Comparison of ENCODE assay signal across 8 cellular contexts in genomic region chr2:42569883-42570282, GRCh38. TPM values are rescaled to one million over a fixed set of nuclear protein-coding genes. Genes with fewer than 3 reads are reported as not detected.
DNase-seq lines count a peak whose midpoint lies in the region; ATAC-seq, FAIRE-seq and TF ChIP-seq lines count a peak whose summit lies in the region.

No MANE protein-coding gene starts in this region.

- H2AK5ac ChIP-seq in H1 (ENCODE audit: low read depth, low read length), result no peak overlapping the region
- H2AK5ac ChIP-seq in neuronal stem cell (ENCODE audit: low read depth, low read length), result no peak overlapping the region

- FAIRE-seq in H1 (lab: Jason Lieb, UNC), result no peak

- H2BK12ac ChIP-seq in H1 (ENCODE audit: low read depth, low read length) (no peak overlapping the region), neuronal stem cell (ENCODE audit: low read length) (no peak overlapping the region)

- no peak overlapping the region for H3K4ac ChIP-seq in H1 (replicated peaks; ENCODE audit: insufficient read length, low read depth, low read length)
- no peak overlapping the region for H3K4ac ChIP-seq in neuronal stem cell (ENCODE audit: low read length)

- no peak overlapping the region for H2BK15ac ChIP-seq in H1 (ENCODE audit: low read length)
- H2BK15ac ChIP-seq in neuronal stem cell (ENCODE audit: low read length), result no peak overlapping the region

- H2AFZ ChIP-seq in DND-41 (ENCODE audit: low read depth, low read length), result no peak overlapping the region; the same call in 1 of the 2 replicates
- H2AFZ ChIP-seq in H1 (ENCODE audit: low read length), result no peak overlapping the region
- H2AFZ ChIP-seq in neuronal stem cell (ENCODE audit: low read length), result peak overlapping the region; percentile 92

- no peak for TF ChIP-seq CTCF in DND-41 (IDR thresholded peaks at IDR 0.05; ENCODE audit: borderline replicate concordance, extremely low read depth, low read length, poor library complexity, severe bottlenecking)
- TF ChIP-seq CTCF in H1 (IDR thresholded peaks at IDR 0.05; ENCODE audit: control extremely low read depth in 1 of 3, insufficient read depth in 1 of 3, low read depth in 1 of 3, low read length in 3 of 3), result no peak
- no peak for TF ChIP-seq CTCF in GM13976 (IDR thresholded peaks at IDR 0.05; ENCODE audit: borderline replicate concordance, control extremely low read depth, extremely low read depth, insufficient read depth, missing control alignments)

- H4K91ac ChIP-seq in H1 (replicated peaks; ENCODE audit: insufficient read length, low read length) (no peak overlapping the region), neuronal stem cell (ENCODE audit: low read depth, low read length, poor library complexity) (no peak overlapping the region)

- H3K23ac ChIP-seq in H1 (ENCODE audit: insufficient read length), result no peak overlapping the region
- no peak overlapping the region for H3K23ac ChIP-seq in neuronal stem cell (ENCODE audit: low read depth, low read length, poor library complexity)

- H3K4me2 ChIP-seq in DND-41 (ENCODE audit: insufficient read depth, low read length), result peak overlapping the region; percentile 74
- H3K4me2 ChIP-seq in H1 (ENCODE audit: insufficient read depth in 1 of 2, low read depth in 2 of 2, low read length in 2 of 2), result peak overlapping the region; percentile 83 to 95
- H3K4me2 ChIP-seq in neuronal stem cell (ENCODE audit: insufficient read depth, low read length, poor library complexity, severe bottlenecking), result peak overlapping the region; percentile 64

- H3K27me3 ChIP-seq in DND-41 (ENCODE audit: insufficient read depth, low read length, poor library complexity) (no peaks in the 10 kb centered on the region), H1 (replicated peaks in 1 of 4; ENCODE audit: control insufficient read depth in 3 of 4, extremely low read depth in 1 of 4, insufficient read depth in 3 of 4, low read length in 3 of 4) (no peaks in the 10 kb centered on the region), neuronal stem cell (ENCODE audit: control insufficient read depth in 3 of 3, insufficient read depth in 3 of 3, low read depth in 1 of 3, low read length in 3 of 3) (no peaks in the 10 kb centered on the region)

- peaks cover 47% of the 10 kb centered on the region for H3K79me2 ChIP-seq in DND-41 (ENCODE audit: insufficient read depth, low read length)
- peaks cover 11 to 55% of the 10 kb centered on the region in 2 experiments for H3K79me2 ChIP-seq in H1 (ENCODE audit: control insufficient read depth in 1 of 2, insufficient read depth in 2 of 2, low read length in 2 of 2)

- H3K36me3 ChIP-seq in DND-41 (ENCODE audit: insufficient read depth, low read length) (peaks cover 18% of the 10 kb centered on the region), H1 (ENCODE audit: control insufficient read depth in 2 of 4, insufficient read depth in 4 of 4, low read length in 3 of 4) (peaks cover 2 to 50% (median 20%) of the 10 kb centered on the region in 4 experiments; a peak in 6 of 8 replicates), neuronal stem cell (replicated peaks in 1 of 2; ENCODE audit: control insufficient read depth in 2 of 2, insufficient read depth in 2 of 2, low read length in 2 of 2) (peaks cover 0 to 33% of the 10 kb centered on the region in 2 donors)

- no peak for DNase-seq in DND-41
- DNase-seq in NCI-H2227 treated with DMSO at 0.1 percent for 48 hours (lab: John Stamatoyannopoulos, UW), result peak; percentile 32
- DNase-seq in H1 (ENCODE audit: low read depth in 1 of 2, low spot score in 2 of 2), result no peak
- DNase-seq in neuronal stem cell (ENCODE audit: low spot score), result no peak
- no peak for DNase-seq in GM13976 (ENCODE audit: low spot score)
- DNase-seq in NCI-H1436 (lab: John Stamatoyannopoulos, UW), result no peak

- ATAC-seq in DND-41 (ENCODE audit: insufficient read depth, low read depth) (no peak), HG02588 (IDR thresholded peaks at IDR 0.05; ENCODE audit: unreplicated experiment) (no peak), HG03378 (IDR thresholded peaks at IDR 0.05; ENCODE audit: unreplicated experiment) (no peak)

- H3K9me3 ChIP-seq in DND-41 (ENCODE audit: insufficient read depth, low read length, severe bottlenecking), result no peaks in the 10 kb centered on the region
- H3K9me3 ChIP-seq in H1 (ENCODE audit: insufficient read depth in 2 of 2, low read depth in 1 of 2, low read length in 1 of 2), result no peaks in the 10 kb centered on the region
- no peaks in the 10 kb centered on the region for H3K9me3 ChIP-seq in neuronal stem cell (replicated peaks in 1 of 2; ENCODE audit: control insufficient read depth in 2 of 2, insufficient read depth in 1 of 2, low read depth in 1 of 2, low read length in 2 of 2)

- 46% methylated on average over 4 of the region's 4 CpGs; no CpG with 5 or more reads in 1 of the 2 experiments for WGBS in H1 (ENCODE audit: extremely low coverage in 1 of 2, insufficient coverage in 1 of 2, insufficient read length in 1 of 2, insufficient replicate concordance in 2 of 2, low coverage in 1 of 2, low lambda C conversion rate in 2 of 2, missing lambda C conversion rate in 1 of 2), 2 experiments
- no CpG with 5 or more reads among the region's 4 CpGs for WGBS in neuronal stem cell (ENCODE audit: extremely low coverage in 2 of 2, insufficient read length in 2 of 2, insufficient replicate concordance in 1 of 2), 2 donors

- CTCF ChIA-PET in H1 (lab: Charles Lee; ENCODE audit: partially characterized antibody), result interaction anchor here (0.7 to 2.3 kb wide), 5 partner anchors 15 to 113 kb away, joined by 3 to 9 read pairs (median 4); no protein-coding TSS in a partner anchor

- no peak for TF ChIP-seq RAD21 in H1 (IDR thresholded peaks at IDR 0.05 in 1 of 2, conservative IDR thresholded peaks at IDR 0.05 in 1 of 2; ENCODE audit: low read depth in 2 of 2, low read length in 2 of 2)

- peak overlapping the region; percentile 86 for H4K5ac ChIP-seq in H1 (ENCODE audit: insufficient read length, low read depth, low read length)

- H4K20me1 ChIP-seq in DND-41 (ENCODE audit: insufficient read depth, low read length), result no peaks in the 10 kb centered on the region; the same call in 1 of the 2 replicates
- H4K20me1 ChIP-seq in H1 (replicated peaks in 1 of 2; ENCODE audit: control insufficient read depth in 1 of 2, insufficient read depth in 2 of 2, low read length in 2 of 2), result no peaks in the 10 kb centered on the region

- H4K8ac ChIP-seq in H1 (ENCODE audit: extremely low read depth, insufficient read depth, low read length) (no peak overlapping the region), neuronal stem cell (ENCODE audit: low read depth, low read length) (no peak overlapping the region)

- H3K4me1 ChIP-seq in DND-41 (ENCODE audit: insufficient read depth, low read length), result peaks cover 63% of the 10 kb centered on the region
- peaks cover 6 to 14% (median 11%) of the 10 kb centered on the region in 4 experiments for H3K4me1 ChIP-seq in H1 (replicated peaks in 1 of 4; ENCODE audit: control insufficient read depth in 3 of 4, insufficient read depth in 4 of 4, low read length in 3 of 4)
- H3K4me1 ChIP-seq in neuronal stem cell (ENCODE audit: control insufficient read depth in 2 of 2, insufficient read depth in 1 of 2, low read depth in 1 of 2, low read length in 2 of 2), result peaks cover 6 to 12% of the 10 kb centered on the region in 2 donors

- peak overlapping the region; percentile 79 for H3K9ac ChIP-seq in DND-41 (ENCODE audit: low read depth, low read length)
- H3K9ac ChIP-seq in H1 (replicated peaks in 1 of 4; ENCODE audit: extremely low read depth in 1 of 4, low read depth in 3 of 4, low read length in 3 of 4), result peak overlapping the region in 3 of 4 experiments; percentile 9 to 79 (median 13); a peak in 3 of 7 replicates
- no peak overlapping the region for H3K9ac ChIP-seq in neuronal stem cell (ENCODE audit: low read depth, low read length, poor library complexity)

- TF ChIP-seq POLR2A in H1 (IDR thresholded peaks at IDR 0.05; ENCODE audit: control extremely low read depth in 1 of 2, low read depth in 2 of 2, low read length in 2 of 2), result no peak

- POLR2A ChIA-PET in H1 (lab: Charles Lee; ENCODE audit: partially characterized antibody), result interaction anchor here (1.1 to 1.9 kb wide), 2 partner anchors 8 to 54 kb away, joined by 3 to 6 read pairs; no protein-coding TSS in a partner anchor

- H2BK5ac ChIP-seq in H1 (ENCODE audit: low read depth, low read length) (no peak overlapping the region), neuronal stem cell (ENCODE audit: low read length) (no peak overlapping the region)

- H2BK20ac ChIP-seq in H1 (ENCODE audit: low read length), result no peak overlapping the region

- in situ Hi-C loops in GM13976 (cut with MboI; ENCODE audit: low sequenced_read_pairs, unreplicated experiment), result no loop called here

- H3K23me2 ChIP-seq in H1 (ENCODE audit: low read depth, low read length), result peaks cover 4% of the 10 kb centered on the region; the same call in 1 of the 2 replicates

- TF ChIP-seq EP300 in H1 (IDR thresholded peaks at IDR 0.05; ENCODE audit: borderline replicate concordance in 1 of 2, low read depth in 2 of 2, low read length in 2 of 2), result no peak

- H3K79me1 ChIP-seq in H1 (ENCODE audit: low read depth, low read length), result no peaks in the 10 kb centered on the region; the same call in 1 of the 2 replicates
- H3K79me1 ChIP-seq in neuronal stem cell (ENCODE audit: low read depth, low read length), result peaks cover 1% of the 10 kb centered on the region

- peak overlapping the region; percentile 41 to 89; a peak in 3 of 4 replicates for H3K4me3 ChIP-seq in DND-41 (ENCODE audit: low read depth in 1 of 2, low read length in 2 of 2)
- peak overlapping the region; percentile 69 to 85 (median 83) for H3K4me3 ChIP-seq in H1 (ENCODE audit: extremely low read depth in 1 of 4, insufficient read depth in 2 of 4, low read depth in 3 of 4, low read length in 4 of 4)
- H3K4me3 ChIP-seq in neuronal stem cell (ENCODE audit: low read length in 2 of 2), result peak overlapping the region in 1 of 2 donors; percentile 96

- no peak overlapping the region for H3K18ac ChIP-seq in H1 (ENCODE audit: extremely low read depth, low read length)
- H3K18ac ChIP-seq in neuronal stem cell (ENCODE audit: low read length), result no peak overlapping the region

- H3K14ac ChIP-seq in H1 (ENCODE audit: insufficient read length) (no peak overlapping the region), neuronal stem cell (ENCODE audit: low read length) (no peak overlapping the region)

- no peak overlapping the region for H2BK120ac ChIP-seq in H1 (replicated peaks; ENCODE audit: low read depth, low read length)
- no peak overlapping the region for H2BK120ac ChIP-seq in neuronal stem cell (ENCODE audit: low read depth, low read length)

- H3K27ac ChIP-seq in DND-41 (ENCODE audit: low read length), result peak overlapping the region; percentile 70
- no peak overlapping the region for H3K27ac ChIP-seq in H1 (ENCODE audit: low read depth, low read length)
- H3K27ac ChIP-seq in neuronal stem cell (replicated peaks; ENCODE audit: low read length), result peak overlapping the region; percentile 80

- peak overlapping the region; percentile 37 for H3K56ac ChIP-seq in H1 (replicated peaks; ENCODE audit: insufficient read length, low read depth, low read length)

RNA-seq across cellular contexts. Expression of gene MTA3, which starts 1.5 kb away (rescaled TPM):
- 184 and 197 TPM in 2 replicates for total RNA-seq in H1 (2021; fragmentation: NEBNext Ultra II Directional; extraction: Animal tissue kit (Norgen Biotek cat#: 25700))
- polyA plus RNA-seq in H1 (2011; rRNA removed), result 106 and 125 TPM in 2 replicates
- 153 TPM for polyA plus RNA-seq in H1 (2011; cell fraction: cytosol; rRNA removed)
- 79.8 TPM for polyA plus RNA-seq in H1 (2011; cell fraction: nucleus; rRNA removed)
- 146 to 179 TPM (median 156 TPM) in 4 replicates for polyA plus RNA-seq in H1 (2012, experiment 1 of 2)
- 33.2 TPM for polyA plus RNA-seq in H1 (2012, experiment 2 of 2)
- 117 TPM for polyA plus RNA-seq in H1 (2013, experiment 1 of 2)
- polyA plus RNA-seq in H1 (2013, experiment 2 of 2), result 125 TPM
- 124 and 135 TPM in 2 replicates for polyA minus RNA-seq in H1 (2011; rRNA and poly(A)+ RNA removed)
- polyA minus RNA-seq in H1 (2011; cell fraction: cytosol; rRNA and poly(A)+ RNA removed), result 72.2 TPM
- 120 TPM for polyA minus RNA-seq in H1 (2011; cell fraction: nucleus; rRNA and poly(A)+ RNA removed)
- 90.6 TPM for polyA plus RNA-seq in neuronal stem cell (2013, experiment 1 of 2)
- 89.8 TPM for polyA plus RNA-seq in neuronal stem cell (2013, experiment 2 of 2)
